Comparison of ENCODE assay signal across 37 cellular contexts in the genomic region with DNA sequence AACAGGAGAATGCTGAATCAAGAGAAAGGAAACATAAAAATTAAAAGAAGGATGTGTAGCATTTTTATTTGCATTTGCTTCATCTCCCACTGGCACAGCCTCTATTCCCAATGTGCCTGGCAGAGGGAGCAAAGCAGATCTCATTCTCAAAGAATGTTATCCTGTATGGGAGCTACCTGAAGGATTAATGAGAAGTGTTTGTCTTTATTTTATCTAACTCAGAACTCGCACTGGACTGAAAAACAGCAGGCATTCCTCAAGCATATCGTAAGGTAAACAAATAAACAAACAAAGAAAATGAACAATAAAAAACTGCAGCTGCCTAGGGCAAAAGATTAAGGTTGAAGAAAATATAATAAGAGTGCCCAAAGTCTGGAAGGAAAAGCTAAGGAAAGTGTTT. TPM values are rescaled to one million over a fixed set of nuclear protein-coding genes. Genes with fewer than 3 reads are reported as not detected.
"Had no signal": no experiment of that assay in that cellular context is flagged by ENCODE, and none has a peak within 500 bp of the region (broad histone marks: within the 10 kb centered on the region; RNA-seq: fewer than 3 reads in every experiment).

No MANE protein-coding gene starts in this region.

- H3K27me3 ChIP-seq: MG63 had no signal

- H3K4me3 ChIP-seq: MG63 had no signal

- H3K36me3 ChIP-seq: MG63 had no signal

- H3K9me3 ChIP-seq: MG63 had no signal

- DNase-seq: Karpas-422, Kasumi-1, MG63, MM.1S, MV-4-11, NCI-H1048, NCI-H1092, NCI-H1092 treated with DMSO at 0.1 percent for 48 hours, NCI-H1105, NCI-H1105 treated with DMSO at 0.1 percent for 48 hours, NCI-H1417, NCI-H1417 treated with DMSO at 0.1 percent for 48 hours, NCI-H1436, NCI-H1436 treated with DMSO at 0.1 percent for 48 hours, NCI-H146, NCI-H1694, NCI-H1694 treated with DMSO at 0.1 percent for 48 hours, NCI-H187, NCI-H187 treated with DMSO at 0.1 percent for 48 hours, NCI-H1930, NCI-H2029, NCI-H2029 treated with DMSO at 0.1 percent for 48 hours, NCI-H2081, NCI-H2081 treated with DMSO at 0.1 percent for 48 hours, NCI-H2107, NCI-H2171, NCI-H2171 treated with DMSO at 0.1 percent for 48 hours, NCI-H226, NCI-H345, NCI-H446, NCI-H446 treated with DMSO at 0.1 percent for 48 hours, NCI-H510A, NCI-H510A treated with DMSO at 0.1 percent for 48 hours, NCI-H524, NCI-H524 treated with DMSO at 0.1 percent for 48 hours had no signal

RNA-seq across cellular contexts. Expression of a gene that starts 12.7 kb away (rescaled TPM):
- total RNA-seq: MCF 10A, NCI-H460 had no signal
